ENCODE assay signal across 8 cellular contexts in genomic region chr1:226308166-226308722, GRCh38. TPM values are rescaled to one million over a fixed set of nuclear protein-coding genes. Genes with fewer than 3 reads are reported as not detected.
DNase-seq lines count a peak whose midpoint lies in the region; ATAC-seq and TF ChIP-seq lines count a peak whose summit lies in the region.

No MANE protein-coding gene starts in this region.

- intact Hi-C loops in prostate gland (cut with DNase I) = no loop called here

- peaks cover 8% of the 10 kb centered on the region for H3K36me3 Mint-ChIP-seq in activated CD8-positive, alpha-beta T cell treated with anti-CD3 and anti-CD28 coated beads, Interleukin-2, amount 10 ng/mL, durations not matched to agents 7 days and 5 days (ENCODE audit: low read depth)

- H3K4me3 ChIP-seq in HUES6 (ENCODE audit: low read depth, low read length) = peak overlapping the region; percentile 96
- peak overlapping the region; percentile 73 to 89 for H3K4me3 ChIP-seq in prostate gland

- peaks cover 16% of the 10 kb centered on the region; the same call in 1 of the 2 replicates for H3K27me3 ChIP-seq in HUES6 (ENCODE audit: control insufficient read depth, insufficient read depth, low read length)
- H3K27me3 ChIP-seq in foreskin keratinocyte = no peaks in the 10 kb centered on the region
- H3K27me3 ChIP-seq in prostate gland (replicated peaks; ENCODE audit: insufficient read depth) = no peaks in the 10 kb centered on the region

- peak overlapping the region; percentile 94 for H3K27ac ChIP-seq in C4-2B
- peak overlapping the region; percentile 96 for H3K27ac ChIP-seq in HUES6 (ENCODE audit: low read depth, low read length)
- H3K27ac ChIP-seq in foreskin keratinocyte = peak overlapping the region; percentile 80
- peak overlapping the region; percentile 64 to 73 for H3K27ac ChIP-seq in prostate gland

- peak; percentile 30 for ATAC-seq in GM19438 (IDR thresholded peaks at IDR 0.05; ENCODE audit: low read depth, unreplicated experiment)
- ATAC-seq in activated CD8-positive, alpha-beta T cell treated with anti-CD3 and anti-CD28 coated beads, Interleukin-2, amount 10 ng/mL, durations not matched to agents 7 days and 5 days = peak; percentile 2
- no peak for ATAC-seq in foreskin keratinocyte
- no peak for ATAC-seq in activated CD4-positive, CD25-positive, alpha-beta regulatory T cell treated with anti-CD3 and anti-CD28 coated beads, Interleukin-2, amount 50 U/mL, for 24 hours

- H3K9me3 ChIP-seq in HUES6 (ENCODE audit: control insufficient read depth, insufficient read depth, low read depth, low read length) (no peaks in the 10 kb centered on the region), prostate gland (no peaks in the 10 kb centered on the region)

- peak overlapping the region; percentile 92 for H3K27ac Mint-ChIP-seq in activated CD8-positive, alpha-beta T cell treated with anti-CD3 and anti-CD28 coated beads, Interleukin-2, amount 10 ng/mL, durations not matched to agents 7 days and 5 days

- TF ChIP-seq CTCF in C4-2B (conservative IDR thresholded peaks at IDR 0.05) (no peak), foreskin keratinocyte (conservative IDR thresholded peaks at IDR 0.05) (no peak), prostate gland (IDR thresholded peaks at IDR 0.05) (no peak)

- WGBS in prostate gland = 3% methylated on average over 14 of the region's 14 CpGs

- no peaks in the 10 kb centered on the region for H3K9me3 Mint-ChIP-seq in activated CD8-positive, alpha-beta T cell treated with anti-CD3 and anti-CD28 coated beads, Interleukin-2, amount 10 ng/mL, durations not matched to agents 7 days and 5 days (ENCODE audit: insufficient read depth)

- POLR2A ChIA-PET in activated CD8-positive, alpha-beta T cell treated with anti-CD3 and anti-CD28 coated beads, Interleukin-2, amount 10 ng/mL, durations not matched to agents 7 days and 5 days (lab: Charles Lee) = interaction anchor here (0.7 to 1.9 kb wide), 6 partner anchors 8 to 530 kb away, joined by 3 to 14 read pairs (median 6); partner anchors contain the start of genes H3-3A and SRP9

- CTCF ChIA-PET in activated CD8-positive, alpha-beta T cell treated with anti-CD3 and anti-CD28 coated beads, Interleukin-2, amount 10 ng/mL, durations not matched to agents 7 days and 5 days (lab: Charles Lee) = interaction anchor here (2.2 to 3.6 kb wide), 3 partner anchors 25 to 183 kb away, joined by 12 to 35 read pairs (median 23); no protein-coding TSS in a partner anchor

- peaks cover 12% of the 10 kb centered on the region for H3K27me3 Mint-ChIP-seq in activated CD8-positive, alpha-beta T cell treated with anti-CD3 and anti-CD28 coated beads, Interleukin-2, amount 10 ng/mL, durations not matched to agents 7 days and 5 days (ENCODE audit: low read depth)

- peak overlapping the region; percentile 90 for H3K4me3 Mint-ChIP-seq in activated CD8-positive, alpha-beta T cell treated with anti-CD3 and anti-CD28 coated beads, Interleukin-2, amount 10 ng/mL, durations not matched to agents 7 days and 5 days

- H3K36me3 ChIP-seq in HUES6 (ENCODE audit: control insufficient read depth, insufficient read depth, low read length) (no peaks in the 10 kb centered on the region), prostate gland (no peaks in the 10 kb centered on the region)

- H3K4me1 Mint-ChIP-seq in activated CD8-positive, alpha-beta T cell treated with anti-CD3 and anti-CD28 coated beads, Interleukin-2, amount 10 ng/mL, durations not matched to agents 7 days and 5 days (ENCODE audit: low read depth) = peaks cover 28% of the 10 kb centered on the region

- DNase-seq in activated CD8-positive, alpha-beta T cell treated with anti-CD3 and anti-CD28 coated beads, Interleukin-2, amount 10 ng/mL, durations not matched to agents 7 days and 5 days = peak; percentile 34
- no peak for DNase-seq in foreskin keratinocyte
- DNase-seq in prostate gland (ENCODE audit: low spot score) = peak; percentile 9
- DNase-seq in cerebellar nuclear complex (lab: John Stamatoyannopoulos, UW) = no peak

- H3K4me1 ChIP-seq in HUES6 (ENCODE audit: control insufficient read depth, insufficient read depth, low read length) (peaks cover 32% of the 10 kb centered on the region), foreskin keratinocyte (no peaks in the 10 kb centered on the region), prostate gland (replicated peaks) (no peaks in the 10 kb centered on the region)

- no peak for TF ChIP-seq POLR2A in prostate gland (IDR thresholded peaks at IDR 0.05)

- H3K9ac ChIP-seq in HUES6 (ENCODE audit: low read length) = peak overlapping the region; percentile 94

RNA-seq across cellular contexts. Expression of gene LIN9, which starts 0.7 kb away (rescaled TPM):
- 10 to 100 TPM; 13.3 to 14.9 TPM for total RNA-seq in activated CD8-positive, alpha-beta T cell treated with anti-CD3 and anti-CD28 coated beads, Interleukin-2, amount 10 ng/mL, durations not matched to agents 7 days and 5 days
- total RNA-seq in foreskin keratinocyte (6.8 and 8.4 TPM in 2 replicates), prostate gland (1 to 10 TPM; 3.9 to 8.0 TPM)
- 2.2 and 2.7 TPM in 2 replicates for polyA plus RNA-seq in foreskin keratinocyte

Comparison
In these comparisons a context has a peak if more than half of its experiments do, and no peak if none do; other contexts are left out.
1. ATAC-seq: peak in GM19438 (single experiment) and activated CD8-positive, alpha-beta T cell treated with anti-CD3 and anti-CD28 coated beads, Interleukin-2, amount 10 ng/mL, durations not matched to agents 7 days and 5 days (single experiment); none in foreskin keratinocyte (single experiment) and activated CD4-positive, CD25-positive, alpha-beta regulatory T cell treated with anti-CD3 and anti-CD28 coated beads, Interleukin-2, amount 50 U/mL, for 24 hours (0 of 2).
2. DNase-seq: peak in activated CD8-positive, alpha-beta T cell treated with anti-CD3 and anti-CD28 coated beads, Interleukin-2, amount 10 ng/mL, durations not matched to agents 7 days and 5 days (single experiment) and prostate gland (single experiment); none in foreskin keratinocyte (0 of 2) and cerebellar nuclear complex (0 of 2).
3. Peak in every context shown above with its lines, with median percentiles within 50 percentile points of each other: H3K27ac ChIP-seq.